Comparison of ENCODE assay signal across 1 cellular context in the genomic region with DNA sequence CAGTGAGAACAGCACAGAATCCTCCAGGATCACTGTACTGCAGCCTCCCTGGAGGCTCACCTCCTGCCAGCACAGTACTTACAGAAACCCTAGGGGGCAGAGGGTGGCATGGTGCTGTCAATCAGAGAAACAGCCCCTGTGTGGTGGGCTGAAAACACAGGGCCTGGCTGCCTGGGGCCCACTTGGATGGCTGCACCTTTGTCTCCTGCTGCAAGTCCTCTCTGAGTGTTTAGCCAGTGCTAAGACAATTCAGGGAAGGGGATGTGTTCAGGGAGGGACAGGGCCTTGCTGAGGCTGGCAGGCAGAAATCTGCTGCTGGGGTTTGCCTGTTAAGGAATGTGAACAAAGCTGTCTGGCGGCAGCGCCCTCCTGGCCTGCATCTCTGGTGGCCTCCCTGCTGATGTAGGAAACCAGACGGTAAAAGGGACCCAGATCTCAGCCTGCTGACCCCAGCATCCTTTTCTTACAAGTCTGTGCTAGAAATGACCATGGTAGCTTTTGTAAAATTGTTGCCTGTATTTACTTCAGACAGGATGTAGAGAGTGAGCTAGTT.
TF ChIP-seq lines count a peak whose summit lies in the region.

No MANE protein-coding gene starts in this region.

TF ChIP-seq in GM12878, 131 proteins besides CTCF, POLR2A, EP300 and RAD21 (continued from another document):
- TF ChIP-seq, protein P1, sequence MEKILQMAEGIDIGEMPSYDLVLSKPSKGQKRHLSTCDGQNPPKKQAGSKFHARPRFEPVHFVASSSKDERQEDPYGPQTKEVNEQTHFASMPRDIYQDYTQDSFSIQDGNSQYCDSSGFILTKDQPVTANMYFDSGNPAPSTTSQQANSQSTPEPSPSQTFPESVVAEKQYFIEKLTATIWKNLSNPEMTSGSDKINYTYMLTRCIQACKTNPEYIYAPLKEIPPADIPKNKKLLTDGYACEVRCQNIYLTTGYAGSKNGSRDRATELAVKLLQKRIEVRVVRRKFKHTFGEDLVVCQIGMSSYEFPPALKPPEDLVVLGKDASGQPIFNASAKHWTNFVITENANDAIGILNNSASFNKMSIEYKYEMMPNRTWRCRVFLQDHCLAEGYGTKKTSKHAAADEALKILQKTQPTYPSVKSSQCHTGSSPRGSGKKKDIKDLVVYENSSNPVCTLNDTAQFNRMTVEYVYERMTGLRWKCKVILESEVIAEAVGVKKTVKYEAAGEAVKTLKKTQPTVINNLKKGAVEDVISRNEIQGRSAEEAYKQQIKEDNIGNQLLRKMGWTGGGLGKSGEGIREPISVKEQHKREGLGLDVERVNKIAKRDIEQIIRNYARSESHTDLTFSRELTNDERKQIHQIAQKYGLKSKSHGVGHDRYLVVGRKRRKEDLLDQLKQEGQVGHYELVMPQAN (conservative IDR thresholded peaks at IDR 0.05): no peak
- no peak for TF ChIP-seq STAT3 (IDR thresholded peaks at IDR 0.05; ENCODE audit: low read depth, low read length)
- TF ChIP-seq SUPT20H (IDR thresholded peaks at IDR 0.05; ENCODE audit: borderline replicate concordance, control insufficient read depth, low read depth, low read length): no peak
- TF ChIP-seq CBFB (IDR thresholded peaks at IDR 0.05; ENCODE audit: low read depth): no peak
- TF ChIP-seq NBN (IDR thresholded peaks at IDR 0.05): no peak
- TF ChIP-seq, protein P2, sequence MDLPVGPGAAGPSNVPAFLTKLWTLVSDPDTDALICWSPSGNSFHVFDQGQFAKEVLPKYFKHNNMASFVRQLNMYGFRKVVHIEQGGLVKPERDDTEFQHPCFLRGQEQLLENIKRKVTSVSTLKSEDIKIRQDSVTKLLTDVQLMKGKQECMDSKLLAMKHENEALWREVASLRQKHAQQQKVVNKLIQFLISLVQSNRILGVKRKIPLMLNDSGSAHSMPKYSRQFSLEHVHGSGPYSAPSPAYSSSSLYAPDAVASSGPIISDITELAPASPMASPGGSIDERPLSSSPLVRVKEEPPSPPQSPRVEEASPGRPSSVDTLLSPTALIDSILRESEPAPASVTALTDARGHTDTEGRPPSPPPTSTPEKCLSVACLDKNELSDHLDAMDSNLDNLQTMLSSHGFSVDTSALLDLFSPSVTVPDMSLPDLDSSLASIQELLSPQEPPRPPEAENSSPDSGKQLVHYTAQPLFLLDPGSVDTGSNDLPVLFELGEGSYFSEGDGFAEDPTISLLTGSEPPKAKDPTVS (IDR thresholded peaks at IDR 0.05; ENCODE audit: low read depth, low read length): no peak
- TF ChIP-seq, protein P3, sequence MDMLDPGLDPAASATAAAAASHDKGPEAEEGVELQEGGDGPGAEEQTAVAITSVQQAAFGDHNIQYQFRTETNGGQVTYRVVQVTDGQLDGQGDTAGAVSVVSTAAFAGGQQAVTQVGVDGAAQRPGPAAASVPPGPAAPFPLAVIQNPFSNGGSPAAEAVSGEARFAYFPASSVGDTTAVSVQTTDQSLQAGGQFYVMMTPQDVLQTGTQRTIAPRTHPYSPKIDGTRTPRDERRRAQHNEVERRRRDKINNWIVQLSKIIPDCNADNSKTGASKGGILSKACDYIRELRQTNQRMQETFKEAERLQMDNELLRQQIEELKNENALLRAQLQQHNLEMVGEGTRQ (IDR thresholded peaks at IDR 0.05; ENCODE audit: borderline replicate concordance, low read depth, low read length): no peak
- TF ChIP-seq, protein P4, sequence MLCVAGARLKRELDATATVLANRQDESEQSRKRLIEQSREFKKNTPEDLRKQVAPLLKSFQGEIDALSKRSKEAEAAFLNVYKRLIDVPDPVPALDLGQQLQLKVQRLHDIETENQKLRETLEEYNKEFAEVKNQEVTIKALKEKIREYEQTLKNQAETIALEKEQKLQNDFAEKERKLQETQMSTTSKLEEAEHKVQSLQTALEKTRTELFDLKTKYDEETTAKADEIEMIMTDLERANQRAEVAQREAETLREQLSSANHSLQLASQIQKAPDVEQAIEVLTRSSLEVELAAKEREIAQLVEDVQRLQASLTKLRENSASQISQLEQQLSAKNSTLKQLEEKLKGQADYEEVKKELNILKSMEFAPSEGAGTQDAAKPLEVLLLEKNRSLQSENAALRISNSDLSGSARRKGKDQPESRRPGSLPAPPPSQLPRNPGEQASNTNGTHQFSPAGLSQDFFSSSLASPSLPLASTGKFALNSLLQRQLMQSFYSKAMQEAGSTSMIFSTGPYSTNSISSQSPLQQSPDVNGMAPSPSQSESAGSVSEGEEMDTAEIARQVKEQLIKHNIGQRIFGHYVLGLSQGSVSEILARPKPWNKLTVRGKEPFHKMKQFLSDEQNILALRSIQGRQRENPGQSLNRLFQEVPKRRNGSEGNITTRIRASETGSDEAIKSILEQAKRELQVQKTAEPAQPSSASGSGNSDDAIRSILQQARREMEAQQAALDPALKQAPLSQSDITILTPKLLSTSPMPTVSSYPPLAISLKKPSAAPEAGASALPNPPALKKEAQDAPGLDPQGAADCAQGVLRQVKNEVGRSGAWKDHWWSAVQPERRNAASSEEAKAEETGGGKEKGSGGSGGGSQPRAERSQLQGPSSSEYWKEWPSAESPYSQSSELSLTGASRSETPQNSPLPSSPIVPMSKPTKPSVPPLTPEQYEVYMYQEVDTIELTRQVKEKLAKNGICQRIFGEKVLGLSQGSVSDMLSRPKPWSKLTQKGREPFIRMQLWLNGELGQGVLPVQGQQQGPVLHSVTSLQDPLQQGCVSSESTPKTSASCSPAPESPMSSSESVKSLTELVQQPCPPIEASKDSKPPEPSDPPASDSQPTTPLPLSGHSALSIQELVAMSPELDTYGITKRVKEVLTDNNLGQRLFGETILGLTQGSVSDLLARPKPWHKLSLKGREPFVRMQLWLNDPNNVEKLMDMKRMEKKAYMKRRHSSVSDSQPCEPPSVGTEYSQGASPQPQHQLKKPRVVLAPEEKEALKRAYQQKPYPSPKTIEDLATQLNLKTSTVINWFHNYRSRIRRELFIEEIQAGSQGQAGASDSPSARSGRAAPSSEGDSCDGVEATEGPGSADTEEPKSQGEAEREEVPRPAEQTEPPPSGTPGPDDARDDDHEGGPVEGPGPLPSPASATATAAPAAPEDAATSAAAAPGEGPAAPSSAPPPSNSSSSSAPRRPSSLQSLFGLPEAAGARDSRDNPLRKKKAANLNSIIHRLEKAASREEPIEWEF (IDR thresholded peaks at IDR 0.05; ENCODE audit: insufficient replicate concordance, low read depth, low read length): no peak
- TF ChIP-seq, protein P5, sequence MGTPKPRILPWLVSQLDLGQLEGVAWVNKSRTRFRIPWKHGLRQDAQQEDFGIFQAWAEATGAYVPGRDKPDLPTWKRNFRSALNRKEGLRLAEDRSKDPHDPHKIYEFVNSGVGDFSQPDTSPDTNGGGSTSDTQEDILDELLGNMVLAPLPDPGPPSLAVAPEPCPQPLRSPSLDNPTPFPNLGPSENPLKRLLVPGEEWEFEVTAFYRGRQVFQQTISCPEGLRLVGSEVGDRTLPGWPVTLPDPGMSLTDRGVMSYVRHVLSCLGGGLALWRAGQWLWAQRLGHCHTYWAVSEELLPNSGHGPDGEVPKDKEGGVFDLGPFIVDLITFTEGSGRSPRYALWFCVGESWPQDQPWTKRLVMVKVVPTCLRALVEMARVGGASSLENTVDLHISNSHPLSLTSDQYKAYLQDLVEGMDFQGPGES (IDR thresholded peaks at IDR 0.05): no peak
- TF ChIP-seq, protein P6, sequence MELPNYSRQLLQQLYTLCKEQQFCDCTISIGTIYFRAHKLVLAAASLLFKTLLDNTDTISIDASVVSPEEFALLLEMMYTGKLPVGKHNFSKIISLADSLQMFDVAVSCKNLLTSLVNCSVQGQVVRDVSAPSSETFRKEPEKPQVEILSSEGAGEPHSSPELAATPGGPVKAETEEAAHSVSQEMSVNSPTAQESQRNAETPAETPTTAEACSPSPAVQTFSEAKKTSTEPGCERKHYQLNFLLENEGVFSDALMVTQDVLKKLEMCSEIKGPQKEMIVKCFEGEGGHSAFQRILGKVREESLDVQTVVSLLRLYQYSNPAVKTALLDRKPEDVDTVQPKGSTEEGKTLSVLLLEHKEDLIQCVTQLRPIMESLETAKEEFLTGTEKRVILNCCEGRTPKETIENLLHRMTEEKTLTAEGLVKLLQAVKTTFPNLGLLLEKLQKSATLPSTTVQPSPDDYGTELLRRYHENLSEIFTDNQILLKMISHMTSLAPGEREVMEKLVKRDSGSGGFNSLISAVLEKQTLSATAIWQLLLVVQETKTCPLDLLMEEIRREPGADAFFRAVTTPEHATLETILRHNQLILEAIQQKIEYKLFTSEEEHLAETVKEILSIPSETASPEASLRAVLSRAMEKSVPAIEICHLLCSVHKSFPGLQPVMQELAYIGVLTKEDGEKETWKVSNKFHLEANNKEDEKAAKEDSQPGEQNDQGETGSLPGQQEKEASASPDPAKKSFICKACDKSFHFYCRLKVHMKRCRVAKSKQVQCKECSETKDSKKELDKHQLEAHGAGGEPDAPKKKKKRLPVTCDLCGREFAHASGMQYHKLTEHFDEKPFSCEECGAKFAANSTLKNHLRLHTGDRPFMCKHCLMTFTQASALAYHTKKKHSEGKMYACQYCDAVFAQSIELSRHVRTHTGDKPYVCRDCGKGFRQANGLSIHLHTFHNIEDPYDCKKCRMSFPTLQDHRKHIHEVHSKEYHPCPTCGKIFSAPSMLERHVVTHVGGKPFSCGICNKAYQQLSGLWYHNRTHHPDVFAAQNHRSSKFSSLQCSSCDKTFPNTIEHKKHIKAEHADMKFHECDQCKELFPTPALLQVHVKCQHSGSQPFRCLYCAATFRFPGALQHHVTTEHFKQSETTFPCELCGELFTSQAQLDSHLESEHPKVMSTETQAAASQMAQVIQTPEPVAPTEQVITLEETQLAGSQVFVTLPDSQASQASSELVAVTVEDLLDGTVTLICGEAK (IDR thresholded peaks at IDR 0.05; ENCODE audit: borderline replicate concordance): no peak
- TF ChIP-seq JUNB (IDR thresholded peaks at IDR 0.05): no peak
- no peak for TF ChIP-seq ZSCAN29 (IDR thresholded peaks at IDR 0.05)
- TF ChIP-seq, protein P7, sequence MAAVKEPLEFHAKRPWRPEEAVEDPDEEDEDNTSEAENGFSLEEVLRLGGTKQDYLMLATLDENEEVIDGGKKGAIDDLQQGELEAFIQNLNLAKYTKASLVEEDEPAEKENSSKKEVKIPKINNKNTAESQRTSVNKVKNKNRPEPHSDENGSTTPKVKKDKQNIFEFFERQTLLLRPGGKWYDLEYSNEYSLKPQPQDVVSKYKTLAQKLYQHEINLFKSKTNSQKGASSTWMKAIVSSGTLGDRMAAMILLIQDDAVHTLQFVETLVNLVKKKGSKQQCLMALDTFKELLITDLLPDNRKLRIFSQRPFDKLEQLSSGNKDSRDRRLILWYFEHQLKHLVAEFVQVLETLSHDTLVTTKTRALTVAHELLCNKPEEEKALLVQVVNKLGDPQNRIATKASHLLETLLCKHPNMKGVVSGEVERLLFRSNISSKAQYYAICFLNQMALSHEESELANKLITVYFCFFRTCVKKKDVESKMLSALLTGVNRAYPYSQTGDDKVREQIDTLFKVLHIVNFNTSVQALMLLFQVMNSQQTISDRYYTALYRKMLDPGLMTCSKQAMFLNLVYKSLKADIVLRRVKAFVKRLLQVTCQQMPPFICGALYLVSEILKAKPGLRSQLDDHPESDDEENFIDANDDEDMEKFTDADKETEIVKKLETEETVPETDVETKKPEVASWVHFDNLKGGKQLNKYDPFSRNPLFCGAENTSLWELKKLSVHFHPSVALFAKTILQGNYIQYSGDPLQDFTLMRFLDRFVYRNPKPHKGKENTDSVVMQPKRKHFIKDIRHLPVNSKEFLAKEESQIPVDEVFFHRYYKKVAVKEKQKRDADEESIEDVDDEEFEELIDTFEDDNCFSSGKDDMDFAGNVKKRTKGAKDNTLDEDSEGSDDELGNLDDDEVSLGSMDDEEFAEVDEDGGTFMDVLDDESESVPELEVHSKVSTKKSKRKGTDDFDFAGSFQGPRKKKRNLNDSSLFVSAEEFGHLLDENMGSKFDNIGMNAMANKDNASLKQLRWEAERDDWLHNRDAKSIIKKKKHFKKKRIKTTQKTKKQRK (IDR thresholded peaks at IDR 0.05; ENCODE audit: low read depth, low read length): no peak
